In genomic region chr1:183470961-183471747, GRCh38 we compare ENCODE assay signal across 2 cellular contexts.
TF ChIP-seq lines count a peak whose summit lies in the region.

No MANE protein-coding gene starts in this region.

TF ChIP-seq in IMR-90, 13 proteins besides CTCF, POLR2A, EP300 and RAD21 (continued from another document):
- TF ChIP-seq CHD1 (IDR thresholded peaks at IDR 0.05; ENCODE audit: low read depth, low read length) (no peak), SMC3 (IDR thresholded peaks at IDR 0.05; ENCODE audit: low read depth, low read length) (no peak), MXI1 (IDR thresholded peaks at IDR 0.05; ENCODE audit: borderline replicate concordance, low read depth, low read length) (peak; percentile 86), RCOR1 (IDR thresholded peaks at IDR 0.05; ENCODE audit: insufficient replicate concordance, low read length) (no peak), USF2 (IDR thresholded peaks at IDR 0.05; ENCODE audit: low read depth, low read length) (peak; percentile 29; the same call in 1 of the 2 replicates), MAFK (IDR thresholded peaks at IDR 0.05; ENCODE audit: low read depth, low read length) (no peak), RFX5 (IDR thresholded peaks at IDR 0.05; ENCODE audit: low read depth, low read length) (no peak), FOS (IDR thresholded peaks at IDR 0.05; ENCODE audit: low read depth, low read length) (no peak), ELK1 (IDR thresholded peaks at IDR 0.05; ENCODE audit: borderline replicate concordance, low read depth, low read length) (no peak)

TF ChIP-seq in PFSK-1, 5 proteins besides CTCF, POLR2A, EP300 and RAD21 (continued from another document):
- no peak for TF ChIP-seq POLR2AphosphoS5 (IDR thresholded peaks at IDR 0.05; ENCODE audit: low read depth, low read length)
- no peak for TF ChIP-seq REST (IDR thresholded peaks at IDR 0.05; ENCODE audit: insufficient read depth in 1 of 2, low read depth in 2 of 2, low read length in 2 of 2)
- TF ChIP-seq TAF1 (IDR thresholded peaks at IDR 0.05; ENCODE audit: borderline replicate concordance, insufficient read depth, low read length): no peak
- TF ChIP-seq SIN3A (IDR thresholded peaks at IDR 0.05; ENCODE audit: borderline replicate concordance, insufficient read depth, low read length): no peak
